ENCODE assay signal across 1 cellular context in the genomic region with DNA sequence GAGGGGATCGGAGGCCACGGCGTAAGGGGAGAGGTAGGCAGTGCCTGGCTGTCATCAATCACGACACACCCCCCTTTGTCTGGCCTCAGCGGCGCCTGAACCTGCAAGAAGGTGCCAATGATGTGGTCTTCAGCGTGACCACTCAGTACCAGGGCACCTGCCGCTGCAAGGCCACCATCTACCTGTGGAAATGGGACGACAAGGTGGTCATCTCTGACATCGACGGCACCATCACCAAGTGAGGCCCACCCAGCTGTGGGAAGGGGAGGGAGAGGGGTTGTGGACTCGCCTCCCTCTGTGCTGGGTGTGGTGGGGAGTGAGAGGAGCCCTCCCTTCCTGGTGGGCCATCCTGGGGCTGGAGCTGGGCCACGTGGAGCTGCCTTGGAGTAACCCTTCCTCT.
TF ChIP-seq lines count a peak whose summit lies in the region.

No MANE protein-coding gene starts in this region.

TF ChIP-seq in H1, 55 proteins besides CTCF, POLR2A, EP300 and RAD21:
- TF ChIP-seq GABPA (IDR thresholded peaks at IDR 0.05; ENCODE audit: borderline replicate concordance, insufficient read depth, low read length) (no peak), SIN3A (conservative IDR thresholded peaks at IDR 0.05 in 1 of 2, IDR thresholded peaks at IDR 0.05 in 1 of 2; ENCODE audit: low read depth in 1 of 2, low read length in 2 of 2) (no peak), BACH1 (IDR thresholded peaks at IDR 0.05; ENCODE audit: low read length) (no peak), YY1 (IDR thresholded peaks at IDR 0.05; ENCODE audit: low read depth, low read length) (no peak), HDAC2 (IDR thresholded peaks at IDR 0.05; ENCODE audit: borderline replicate concordance in 1 of 2, low read depth in 2 of 2, low read length in 2 of 2) (no peak), POLR2AphosphoS5 (IDR thresholded peaks at IDR 0.05; ENCODE audit: low read depth, low read length) (no peak), SUZ12 (IDR thresholded peaks at IDR 0.05; ENCODE audit: low read length) (no peak), EZH2 (IDR thresholded peaks at IDR 0.05; ENCODE audit: low read depth, low read length, severe bottlenecking) (no peak), PHF8 (conservative IDR thresholded peaks at IDR 0.05; ENCODE audit: low read depth, low read length) (no peak), SAP30 (IDR thresholded peaks at IDR 0.05; ENCODE audit: insufficient read depth, insufficient replicate concordance, low read length) (no peak), NANOG (IDR thresholded peaks at IDR 0.05; ENCODE audit: insufficient read depth, low read depth, low read length, poor library complexity, severe bottlenecking) (no peak), FOSL1 (IDR thresholded peaks at IDR 0.05; ENCODE audit: insufficient read depth, low read depth, low read length) (no peak), ZNF274 (IDR thresholded peaks at IDR 0.05; ENCODE audit: borderline replicate concordance, extremely low read depth, low read length) (no peak), CHD1 (IDR thresholded peaks at IDR 0.05; ENCODE audit: low read depth, low read length) (no peak)
- TF ChIP-seq, protein P1, sequence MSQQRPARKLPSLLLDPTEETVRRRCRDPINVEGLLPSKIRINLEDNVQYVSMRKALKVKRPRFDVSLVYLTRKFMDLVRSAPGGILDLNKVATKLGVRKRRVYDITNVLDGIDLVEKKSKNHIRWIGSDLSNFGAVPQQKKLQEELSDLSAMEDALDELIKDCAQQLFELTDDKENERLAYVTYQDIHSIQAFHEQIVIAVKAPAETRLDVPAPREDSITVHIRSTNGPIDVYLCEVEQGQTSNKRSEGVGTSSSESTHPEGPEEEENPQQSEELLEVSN (IDR thresholded peaks at IDR 0.05) = no peak
